ENCODE assay signal across 11 cellular contexts in the genomic region with DNA sequence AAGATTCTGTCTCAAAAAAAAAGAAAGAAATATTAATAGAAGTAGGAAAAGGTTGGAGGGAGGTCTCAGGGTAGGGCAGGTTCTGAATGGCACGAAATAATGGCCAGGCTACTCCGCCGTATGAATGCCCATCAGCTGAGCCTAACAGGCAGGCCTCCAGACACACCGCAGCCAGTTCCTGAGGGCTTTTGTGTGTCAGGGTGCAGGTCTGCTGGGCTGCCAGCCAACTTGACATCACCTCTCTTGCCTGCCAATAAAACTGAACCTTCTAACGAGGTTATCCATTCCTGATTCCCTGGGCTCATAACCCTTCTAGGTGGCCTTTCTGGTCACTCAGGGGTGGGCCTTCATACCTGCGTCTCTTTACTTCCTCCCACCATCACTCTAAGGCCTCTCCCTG. TPM values are rescaled to one million over a fixed set of nuclear protein-coding genes. Genes with fewer than 3 reads are reported as not detected.
DNase-seq lines count a peak whose midpoint lies in the region; ATAC-seq and TF ChIP-seq lines count a peak whose summit lies in the region.
"Had no signal": no experiment of that assay in that cellular context is flagged by ENCODE, and none has a peak within 500 bp of the region (broad histone marks: within the 10 kb centered on the region; RNA-seq: fewer than 3 reads in every experiment).

No MANE protein-coding gene starts in this region.

- peaks cover 7% of the 10 kb centered on the region for H3K4me1 Mint-ChIP-seq in mesothelial cell of epicardium

- no peak for TF ChIP-seq CTCF in breast epithelium (IDR thresholded peaks at IDR 0.05)
- no peak for TF ChIP-seq CTCF in left ventricle myocardium inferior (IDR thresholded peaks at IDR 0.05; ENCODE audit: borderline replicate concordance)
- TF ChIP-seq CTCF in sigmoid colon (IDR thresholded peaks at IDR 0.05) = no peak
- no peak for TF ChIP-seq CTCF in mesothelial cell of epicardium (IDR thresholded peaks at IDR 0.05; ENCODE audit: unreplicated experiment)

- no peak for ATAC-seq in GM21423 (IDR thresholded peaks at IDR 0.05; ENCODE audit: unreplicated experiment)
- no peak for ATAC-seq in HG02571 (IDR thresholded peaks at IDR 0.05; ENCODE audit: unreplicated experiment)

- intact Hi-C loops in breast epithelium (cut with DNase I; ENCODE audit: low total_unique reads) (no loop called here), left ventricle myocardium inferior (cut with micrococcal nuclease) (no loop called here), sigmoid colon (cut with DNase I) (no loop called here)

- H3K27me3 Mint-ChIP-seq in mesothelial cell of epicardium (ENCODE audit: low read depth) = peaks cover 38% of the 10 kb centered on the region

- peak; percentile 20 for DNase-seq in NCI-H1105 (lab: John Stamatoyannopoulos, UW)
- no peak for DNase-seq in breast epithelium (ENCODE audit: low spot score in 2 of 2)
- DNase-seq in left ventricle myocardium inferior = peak; percentile 63
- DNase-seq in sigmoid colon = peak; percentile 58
- DNase-seq in mesothelial cell of epicardium (ENCODE audit: low spot score in 2 of 2, unreplicated experiment in 2 of 2) = no peak
- no peak for DNase-seq in activated CD4-positive, alpha-beta T cell treated with anti-CD3 and anti-CD28 coated beads for 1 hour
- DNase-seq: CD4-positive, alpha-beta T cell; H7 had no signal

- H3K9me3 Mint-ChIP-seq in mesothelial cell of epicardium = no peaks in the 10 kb centered on the region
- H3K9me3 Mint-ChIP-seq: CD4-positive, alpha-beta T cell had no signal

- H3K4me3 ChIP-seq in breast epithelium (peak overlapping the region in 2 of 3 donors; percentile 1 to 7), left ventricle myocardium inferior (peak overlapping the region; percentile 69), sigmoid colon (no peak overlapping the region)
- H3K4me3 ChIP-seq: ovary had no signal

- H3K9me3 ChIP-seq in breast epithelium (no peaks in the 10 kb centered on the region), left ventricle myocardium inferior (replicated peaks) (no peaks in the 10 kb centered on the region), sigmoid colon (no peaks in the 10 kb centered on the region)
- H3K9me3 ChIP-seq: ovary had no signal

- TF ChIP-seq POLR2A in breast epithelium (IDR thresholded peaks at IDR 0.05) (no peak), sigmoid colon (IDR thresholded peaks at IDR 0.05) (no peak)

- H3K27ac ChIP-seq in breast epithelium = peak overlapping the region; percentile 12 to 87
- peak overlapping the region; percentile 89 for H3K27ac ChIP-seq in left ventricle myocardium inferior (replicated peaks)
- peak overlapping the region in 3 of 4 donors; percentile 10 to 77 (median 30) for H3K27ac ChIP-seq in sigmoid colon

- no peak overlapping the region for H3K4me3 Mint-ChIP-seq in mesothelial cell of epicardium
- H3K4me3 Mint-ChIP-seq: CD4-positive, alpha-beta T cell had no signal

- TF ChIP-seq EP300 in sigmoid colon (IDR thresholded peaks at IDR 0.05) = no peak

- no peak overlapping the region for H3K27ac Mint-ChIP-seq in mesothelial cell of epicardium
- H3K27ac Mint-ChIP-seq: CD4-positive, alpha-beta T cell had no signal

- H3K27me3 ChIP-seq in breast epithelium = no peaks in the 10 kb centered on the region
- no peaks in the 10 kb centered on the region for H3K27me3 ChIP-seq in left ventricle myocardium inferior (ENCODE audit: low read depth)
- no peaks in the 10 kb centered on the region for H3K27me3 ChIP-seq in sigmoid colon
- H3K27me3 ChIP-seq: ovary had no signal

- H3K36me3 ChIP-seq in breast epithelium (no peaks in the 10 kb centered on the region), left ventricle myocardium inferior (no peaks in the 10 kb centered on the region), sigmoid colon (no peaks in the 10 kb centered on the region)
- H3K36me3 ChIP-seq: ovary had no signal

- H3K4me1 ChIP-seq in breast epithelium = no peaks in the 10 kb centered on the region
- H3K4me1 ChIP-seq in left ventricle myocardium inferior = peaks cover 55% of the 10 kb centered on the region
- H3K4me1 ChIP-seq in sigmoid colon = peaks cover 0 to 11% (median 0%) of the 10 kb centered on the region in 4 donors

- 23 to 62% methylated on average over 6 of the region's 6 CpGs for WGBS in sigmoid colon, 2 donors

- H3K36me3 Mint-ChIP-seq in mesothelial cell of epicardium = no peaks in the 10 kb centered on the region

RNA-seq across cellular contexts. Expression of a gene that starts 3.0 kb away (rescaled TPM):
- total RNA-seq in breast epithelium (100 to 1,000 TPM; 101 to 196 (median 160) TPM), left ventricle myocardium inferior (130 TPM), sigmoid colon (100 to 1,000 TPM in 2 of 4 donors, 10 to 100 TPM in 2; 25.2 to 183 (median 98.3) TPM), mesothelial cell of epicardium (6.1 to 9.4 TPM (median 8.0 TPM) in 3 replicates)
- polyA plus RNA-seq in sigmoid colon = 1,000 to 10,000 TPM; 1,595 to 3,562 (median 2,792) TPM

RNA-seq across cellular contexts. Expression of a gene that starts 15.9 kb away (rescaled TPM):
- 10 to 100 TPM; 74.2 to 98.8 (median 92.1) TPM for total RNA-seq in breast epithelium
- total RNA-seq in left ventricle myocardium inferior = 56.6 TPM
- total RNA-seq in sigmoid colon = 100 to 1,000 TPM in 2 of 4 donors, 10 to 100 TPM in 2; 47.9 to 145 (median 91.7) TPM
- 100 to 1,000 TPM in 1 of 3 donors, 10 to 100 TPM in 2; 63.1 to 126 (median 84.7) TPM for polyA plus RNA-seq in sigmoid colon
- 28.5 to 36.2 TPM (median 35.8 TPM) in 3 replicates for total RNA-seq in mesothelial cell of epicardium

RNA-seq across cellular contexts. Expression of a gene that starts 32.4 kb away (rescaled TPM):
- total RNA-seq in breast epithelium = 10 to 100 TPM in 2 of 3 donors, 1 to 10 TPM in 1; 6.6 to 14.5 (median 10.6) TPM
- 8.9 TPM for total RNA-seq in left ventricle myocardium inferior
- total RNA-seq in sigmoid colon = 1 to 10 TPM; 6.7 to 8.6 (median 7.7) TPM
- 10 to 100 TPM; 25.1 to 49.5 (median 30.6) TPM for polyA plus RNA-seq in sigmoid colon
- 31.3 to 33.9 TPM (median 33.1 TPM) in 3 replicates for total RNA-seq in mesothelial cell of epicardium

RNA-seq across cellular contexts. Expression of a gene that starts 32.5 kb away (rescaled TPM):
- total RNA-seq in breast epithelium (100 to 1,000 TPM; 156 to 201 (median 172) TPM), left ventricle myocardium inferior (208 TPM), sigmoid colon (100 to 1,000 TPM; 109 to 147 (median 133) TPM), mesothelial cell of epicardium (151 to 159 TPM (median 157 TPM) in 3 replicates)
- 10 to 100 TPM; 42.5 to 63.5 (median 43.2) TPM for polyA plus RNA-seq in sigmoid colon

Comparison
In these comparisons a context has a peak if more than half of its experiments do, and no peak if none do; other contexts are left out.
1. DNase-seq: peak in NCI-H1105 (single experiment), left ventricle myocardium inferior (single experiment) and sigmoid colon (single experiment); none in breast epithelium (0 of 2), mesothelial cell of epicardium (0 of 2) and activated CD4-positive, alpha-beta T cell treated with anti-CD3 and anti-CD28 coated beads for 1 hour (single experiment).
2. H3K27ac ChIP-seq: peak in every context shown above with its lines; median percentile 89 in left ventricle myocardium inferior; 50 in breast epithelium; 30 in sigmoid colon.
3. H3K4me3 ChIP-seq: peak in breast epithelium (2 of 3) and left ventricle myocardium inferior (single experiment); none in sigmoid colon (0 of 4).